21 cellular contexts compared by ENCODE assay signal in the genomic region with DNA sequence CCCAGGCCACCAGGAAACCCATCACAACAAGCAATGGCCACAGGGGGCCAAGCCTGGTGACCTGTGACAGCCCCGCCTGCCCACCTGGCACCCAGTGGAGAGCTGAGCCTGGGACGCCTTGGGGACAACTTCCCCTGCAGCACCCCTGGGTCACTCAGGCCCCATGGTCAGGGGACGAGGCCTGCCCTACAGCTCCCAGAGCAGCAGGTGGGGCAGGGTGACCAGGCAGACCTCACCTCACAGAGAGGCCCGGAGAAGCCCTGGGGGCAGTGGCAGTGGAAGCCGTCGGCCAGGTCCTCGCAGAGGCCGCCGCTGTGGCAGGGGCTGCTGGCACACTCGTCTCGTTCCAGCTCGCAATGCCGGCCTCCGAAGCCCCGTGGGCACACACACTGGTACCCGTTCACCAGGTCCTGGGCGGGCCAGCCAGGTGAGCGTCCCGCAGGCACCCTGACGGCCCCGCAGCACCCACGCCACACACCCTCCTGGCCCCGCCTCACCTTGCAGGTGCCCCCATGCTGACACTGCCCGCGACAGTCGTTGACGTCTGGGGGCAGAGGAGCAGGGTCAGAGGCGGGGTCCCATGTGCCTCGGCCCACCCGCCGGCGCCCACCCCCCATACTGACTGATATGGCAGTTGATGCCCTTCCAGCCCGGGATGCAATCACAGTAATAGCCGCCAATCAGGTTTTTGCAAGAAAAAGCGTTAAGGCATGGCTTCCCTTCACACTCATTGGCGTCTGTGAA. TPM values are rescaled to one million over a fixed set of nuclear protein-coding genes. Genes with fewer than 3 reads are reported as not detected.
DNase-seq lines count a peak whose midpoint lies in the region; ATAC-seq and TF ChIP-seq lines count a peak whose summit lies in the region.
"Had no signal": no experiment of that assay in that cellular context is flagged by ENCODE, and none has a peak within 500 bp of the region (broad histone marks: within the 10 kb centered on the region; RNA-seq: fewer than 3 reads in every experiment).

No MANE protein-coding gene starts in this region.

- no peak overlapping the region for H3K14ac ChIP-seq in trophoblast cell (ENCODE audit: low read length)

- no peak overlapping the region for H3K4me3 Mint-ChIP-seq in activated CD4-positive, alpha-beta T cell treated with anti-CD3 and anti-CD28 coated beads for 36 hours
- H3K4me3 Mint-ChIP-seq: CD4-positive, alpha-beta T cell had no signal

- intact Hi-C loops in activated CD4-positive, alpha-beta T cell treated with anti-CD3 and anti-CD28 coated beads for 36 hours (cut with DNase I, micrococcal nuclease), result no loop called here
- intact Hi-C loops in left ventricle myocardium superior (cut with micrococcal nuclease), result no loop called here

- no peak overlapping the region for H3K18ac ChIP-seq in trophoblast cell (ENCODE audit: low read length)

- POLR2A ChIA-PET in activated CD4-positive, alpha-beta T cell treated with anti-CD3 and anti-CD28 coated beads for 36 hours (lab: Charles Lee), result no interaction called here
- POLR2A ChIA-PET in HEK293 (lab: Yijun Ruan, JAX), result no interaction called here

- peaks cover 0 to 71% of the 10 kb centered on the region in 2 experiments; a peak in 1 of 3 replicates for H3K36me3 ChIP-seq in HEK293 (ENCODE audit: control insufficient read depth in 2 of 2, insufficient read depth in 1 of 2, low read length in 2 of 2)
- no peaks in the 10 kb centered on the region for H3K36me3 ChIP-seq in trophoblast cell (ENCODE audit: control insufficient read depth in 1 of 2, insufficient read depth in 2 of 2, low read length in 2 of 2)

- no peak overlapping the region for H2AFZ ChIP-seq in trophoblast cell (ENCODE audit: insufficient read depth, low read length, poor library complexity)
- H2AFZ ChIP-seq: GM23248 had no signal

- H3K27ac Mint-ChIP-seq in activated CD4-positive, alpha-beta T cell treated with anti-CD3 and anti-CD28 coated beads for 36 hours, result no peak overlapping the region
- H3K27ac Mint-ChIP-seq: CD4-positive, alpha-beta T cell had no signal

- no peak overlapping the region for H3K4me2 ChIP-seq in trophoblast cell (ENCODE audit: low read length)

- H2AK5ac ChIP-seq in trophoblast cell (ENCODE audit: low read length), result no peak overlapping the region

- H3K9ac ChIP-seq in trophoblast cell (ENCODE audit: low read length), result no peak overlapping the region
- H3K9ac ChIP-seq: GM23248 had no signal

- WGBS in trophoblast cell (ENCODE audit: extremely low coverage, insufficient coverage, insufficient read length), result no CpG with 5 or more reads among the region's 36 CpGs

- no peak overlapping the region for H2BK5ac ChIP-seq in trophoblast cell (ENCODE audit: low read depth, low read length, poor library complexity)

- no peak overlapping the region for H4K91ac ChIP-seq in trophoblast cell (ENCODE audit: low read depth, low read length)

- no peak overlapping the region for H3K23ac ChIP-seq in trophoblast cell (ENCODE audit: low read length)

- H2BK120ac ChIP-seq in trophoblast cell (ENCODE audit: insufficient read depth, low read length, poor library complexity), result no peak overlapping the region

- H3K4ac ChIP-seq in trophoblast cell (ENCODE audit: low read depth, low read length), result no peak overlapping the region

- CTCF ChIA-PET in activated CD4-positive, alpha-beta T cell treated with anti-CD3 and anti-CD28 coated beads for 36 hours (lab: Charles Lee), result no interaction called here
- CTCF ChIA-PET in HEK293 (lab: Yijun Ruan, JAX), result interaction anchor here (0.7 kb wide), 1 partner anchor 34 kb away, joined by 4 read pairs; no protein-coding TSS in a partner anchor

- no peaks in the 10 kb centered on the region for H3K36me3 Mint-ChIP-seq in activated CD4-positive, alpha-beta T cell treated with anti-CD3 and anti-CD28 coated beads for 36 hours (ENCODE audit: low read depth)

- H3K9me3 ChIP-seq in HEK293 (ENCODE audit: control insufficient read depth, insufficient read depth, low read depth, low read length) (no peaks in the 10 kb centered on the region), trophoblast cell (ENCODE audit: insufficient read depth, low read depth, low read length) (peaks cover 2% of the 10 kb centered on the region)
- H3K9me3 ChIP-seq: Caco-2 had no signal

- no peak overlapping the region for H2BK12ac ChIP-seq in trophoblast cell (ENCODE audit: low read length)

- H3K4me1 ChIP-seq in HEK293 (ENCODE audit: control insufficient read depth, insufficient read depth, low read length) (no peaks in the 10 kb centered on the region), trophoblast cell (ENCODE audit: control insufficient read depth in 1 of 2, insufficient read depth in 2 of 2, low read length in 2 of 2) (no peaks in the 10 kb centered on the region)
- H3K4me1 ChIP-seq: Caco-2 had no signal

- no peaks in the 10 kb centered on the region for H3K4me1 Mint-ChIP-seq in activated CD4-positive, alpha-beta T cell treated with anti-CD3 and anti-CD28 coated beads for 36 hours

- no peaks in the 10 kb centered on the region for H3K27me3 Mint-ChIP-seq in activated CD4-positive, alpha-beta T cell treated with anti-CD3 and anti-CD28 coated beads for 36 hours
- H3K27me3 Mint-ChIP-seq: CD4-positive, alpha-beta T cell had no signal

- no peak overlapping the region for H4K8ac ChIP-seq in trophoblast cell (ENCODE audit: low read depth, low read length)

- peak overlapping the region; percentile 12 for H4K12ac ChIP-seq in trophoblast cell (ENCODE audit: low read depth, low read length)

- no peak for TF ChIP-seq CTCF in HEK293 (tag by site-specific recombination; IDR thresholded peaks at IDR 0.05)

- no peak overlapping the region for H3K4me3 ChIP-seq in HEK293 (ENCODE audit: low read depth, low read length)
- H3K4me3 ChIP-seq in trophoblast cell (ENCODE audit: low read depth, low read length), result no peak overlapping the region
- H3K4me3 ChIP-seq: GM23248 had no signal

- ATAC-seq in activated CD4-positive, alpha-beta T cell treated with anti-CD3 and anti-CD28 coated beads for 36 hours, result no peak
- no peak for ATAC-seq in left ventricle myocardium superior
- no peak for ATAC-seq in HG03378 (IDR thresholded peaks at IDR 0.05; ENCODE audit: unreplicated experiment)
- no peak for ATAC-seq in HG03196 (IDR thresholded peaks at IDR 0.05; ENCODE audit: unreplicated experiment)
- ATAC-seq in HG02938 (IDR thresholded peaks at IDR 0.05; ENCODE audit: unreplicated experiment), result no peak

- no peaks in the 10 kb centered on the region for H3K79me1 ChIP-seq in trophoblast cell (ENCODE audit: low read length)

- DNase-seq in activated CD4-positive, alpha-beta T cell treated with anti-CD3 and anti-CD28 coated beads for 36 hours, result peak; percentile 5
- no peak for DNase-seq in activated CD4-positive, alpha-beta T cell treated with anti-CD3 and anti-CD28 coated beads, Interleukin-2, amount 50 U/mL, for 48 hours
- DNase-seq in left ventricle myocardium superior (peak; percentile 28), trophoblast cell (no peak)
- DNase-seq: Caco-2, GM23248, IMR-90, NCI-H1417, NCI-H187, NCI-H2107, NCI-H2227 treated with DMSO at 0.1 percent for 48 hours, NCI-H510A treated with DMSO at 0.1 percent for 48 hours, NCI-H82, OCI-M1, SIG-M5 had no signal

- H3K27ac ChIP-seq in HEK293 (ENCODE audit: extremely low read depth, low read depth, low read length) (no peak overlapping the region), trophoblast cell (ENCODE audit: low read depth, low read length) (no peak overlapping the region)
- H3K27ac ChIP-seq: 22Rv1, GM23248 had no signal

- no peaks in the 10 kb centered on the region for H3K9me3 Mint-ChIP-seq in activated CD4-positive, alpha-beta T cell treated with anti-CD3 and anti-CD28 coated beads for 36 hours (ENCODE audit: low read depth)
- H3K9me3 Mint-ChIP-seq: CD4-positive, alpha-beta T cell had no signal

- no peaks in the 10 kb centered on the region for H3K27me3 ChIP-seq in trophoblast cell (ENCODE audit: insufficient read depth, low read length)

- no peaks in the 10 kb centered on the region for H3K79me2 ChIP-seq in trophoblast cell (ENCODE audit: control insufficient read depth, insufficient read depth, low read length, poor library complexity)

TF ChIP-seq in HEK293, 187 proteins besides CTCF, POLR2A, EP300 and RAD21 (continues in another document):
- peak; percentile 73 for TF ChIP-seq KLF8 (tag by site-specific recombination; IDR thresholded peaks at IDR 0.05)
- TF ChIP-seq, protein P1, sequence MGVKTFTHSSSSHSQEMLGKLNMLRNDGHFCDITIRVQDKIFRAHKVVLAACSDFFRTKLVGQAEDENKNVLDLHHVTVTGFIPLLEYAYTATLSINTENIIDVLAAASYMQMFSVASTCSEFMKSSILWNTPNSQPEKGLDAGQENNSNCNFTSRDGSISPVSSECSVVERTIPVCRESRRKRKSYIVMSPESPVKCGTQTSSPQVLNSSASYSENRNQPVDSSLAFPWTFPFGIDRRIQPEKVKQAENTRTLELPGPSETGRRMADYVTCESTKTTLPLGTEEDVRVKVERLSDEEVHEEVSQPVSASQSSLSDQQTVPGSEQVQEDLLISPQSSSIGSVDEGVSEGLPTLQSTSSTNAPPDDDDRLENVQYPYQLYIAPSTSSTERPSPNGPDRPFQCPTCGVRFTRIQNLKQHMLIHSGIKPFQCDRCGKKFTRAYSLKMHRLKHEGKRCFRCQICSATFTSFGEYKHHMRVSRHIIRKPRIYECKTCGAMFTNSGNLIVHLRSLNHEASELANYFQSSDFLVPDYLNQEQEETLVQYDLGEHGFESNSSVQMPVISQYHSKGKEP (tag by site-specific recombination; IDR thresholded peaks at IDR 0.05), result no peak

RNA-seq across cellular contexts. Expression of a gene that starts 18.0 kb away (rescaled TPM):
- total RNA-seq in activated CD4-positive, alpha-beta T cell treated with anti-CD3 and anti-CD28 coated beads for 36 hours, result 1 to 10 TPM; 3.2 to 3.6 TPM
- 33.6 TPM for total RNA-seq in left ventricle myocardium superior
- 1.6 and 2.0 TPM in 2 replicates for polyA plus RNA-seq in trophoblast cell (2013)
- polyA plus RNA-seq: GM23248 had no signal

RNA-seq across cellular contexts. Expression of a gene that starts 30.6 kb away (rescaled TPM):
- total RNA-seq in activated CD4-positive, alpha-beta T cell treated with anti-CD3 and anti-CD28 coated beads for 36 hours, result 10 to 100 TPM; 12.3 to 13.5 TPM
- total RNA-seq in left ventricle myocardium superior, result 34.7 TPM
- 8.6 and 9.6 TPM in 2 replicates for polyA plus RNA-seq in trophoblast cell (2013)

Comparison
In these comparisons a context has a peak if more than half of its experiments do, and no peak if none do; other contexts are left out.
1. DNase-seq: peak in activated CD4-positive, alpha-beta T cell treated with anti-CD3 and anti-CD28 coated beads for 36 hours (single experiment) and left ventricle myocardium superior (single experiment); none in activated CD4-positive, alpha-beta T cell treated with anti-CD3 and anti-CD28 coated beads, Interleukin-2, amount 50 U/mL, for 48 hours (0 of 2) and trophoblast cell (0 of 2).